ENCODE assay signal across 8 cellular contexts in genomic region chr5:6269925-6270324, GRCh38.
"Had no signal": no experiment of that assay in that cellular context is flagged by ENCODE, and none has a peak within 500 bp of the region (broad histone marks: within the 10 kb centered on the region; RNA-seq: fewer than 3 reads in every experiment).

No MANE protein-coding gene starts in this region.

- H3K9ac ChIP-seq: GM23248 had no signal

- H2AFZ ChIP-seq: GM23248 had no signal

- H3K27ac ChIP-seq: GM23248 had no signal

- H3K4me3 ChIP-seq: GM23248, HAP-1, K562 had no signal

- H3K4me1 ChIP-seq: HAP-1 had no signal

- ATAC-seq: HCT116, K562 had no signal

- H3K36me3 ChIP-seq: HAP-1 had no signal

- DNase-seq: GM23248, GOT3, H7, HFFc6, IMR-90 had no signal

- H3K9me3 ChIP-seq: HAP-1 had no signal
